In the genomic region with DNA sequence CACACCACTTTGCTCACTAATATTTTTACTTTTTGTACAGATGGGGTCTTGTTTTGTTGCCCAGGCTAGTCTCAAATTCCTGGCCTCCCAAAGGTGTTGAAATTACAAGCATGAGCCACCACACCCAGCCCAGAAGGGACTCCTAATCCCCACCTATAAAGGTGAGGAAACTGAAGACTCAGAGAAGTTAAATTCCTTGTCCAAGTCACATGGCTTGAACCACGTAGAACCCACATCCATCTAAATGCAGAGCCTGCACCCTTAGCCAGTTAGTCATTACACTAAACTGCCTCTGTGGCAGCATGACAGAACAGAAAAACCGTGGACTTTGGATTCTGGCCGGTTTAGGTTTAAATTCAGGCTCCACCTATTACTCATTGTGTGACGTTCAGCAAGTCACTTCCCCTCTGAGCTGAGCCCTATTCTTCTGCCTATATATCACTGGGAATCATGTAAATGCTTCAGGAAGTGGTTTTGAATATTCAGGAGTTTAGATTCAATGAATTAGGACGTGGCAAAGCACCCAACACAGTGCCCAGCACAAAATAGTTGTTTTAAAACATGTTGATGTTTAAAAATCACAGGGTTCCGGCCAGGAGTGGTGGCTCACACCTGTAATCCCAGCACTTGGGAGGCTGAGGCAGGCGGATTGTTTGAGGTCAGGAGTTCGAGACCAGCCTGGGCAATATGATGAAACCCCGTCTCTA, we compare ENCODE assay signal across 1 cellular context.
TF ChIP-seq lines count a peak whose summit lies in the region.

No MANE protein-coding gene starts in this region.

TF ChIP-seq in HepG2, 621 proteins besides CTCF, POLR2A, EP300 and RAD21 (continued from another document):
- TF ChIP-seq, protein P1, sequence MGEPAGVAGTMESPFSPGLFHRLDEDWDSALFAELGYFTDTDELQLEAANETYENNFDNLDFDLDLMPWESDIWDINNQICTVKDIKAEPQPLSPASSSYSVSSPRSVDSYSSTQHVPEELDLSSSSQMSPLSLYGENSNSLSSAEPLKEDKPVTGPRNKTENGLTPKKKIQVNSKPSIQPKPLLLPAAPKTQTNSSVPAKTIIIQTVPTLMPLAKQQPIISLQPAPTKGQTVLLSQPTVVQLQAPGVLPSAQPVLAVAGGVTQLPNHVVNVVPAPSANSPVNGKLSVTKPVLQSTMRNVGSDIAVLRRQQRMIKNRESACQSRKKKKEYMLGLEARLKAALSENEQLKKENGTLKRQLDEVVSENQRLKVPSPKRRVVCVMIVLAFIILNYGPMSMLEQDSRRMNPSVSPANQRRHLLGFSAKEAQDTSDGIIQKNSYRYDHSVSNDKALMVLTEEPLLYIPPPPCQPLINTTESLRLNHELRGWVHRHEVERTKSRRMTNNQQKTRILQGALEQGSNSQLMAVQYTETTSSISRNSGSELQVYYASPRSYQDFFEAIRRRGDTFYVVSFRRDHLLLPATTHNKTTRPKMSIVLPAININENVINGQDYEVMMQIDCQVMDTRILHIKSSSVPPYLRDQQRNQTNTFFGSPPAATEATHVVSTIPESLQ (CRISPR knock-in tag; conservative IDR thresholded peaks at IDR 0.05) = no peak
- TF ChIP-seq SMYD3 (CRISPR knock-in tag; IDR thresholded peaks at IDR 0.05) = peak; percentile 55; the same call in 1 of the 2 replicates
- TF ChIP-seq TCF7 (IDR thresholded peaks at IDR 0.05; ENCODE audit: low read depth) = no peak
- no peak for TF ChIP-seq GLMP (CRISPR knock-in tag; IDR thresholded peaks at IDR 0.05; ENCODE audit: borderline replicate concordance)
- TF ChIP-seq DMAP1 (CRISPR knock-in tag; IDR thresholded peaks at IDR 0.05) = peak; percentile 86
- TF ChIP-seq, protein P2, sequence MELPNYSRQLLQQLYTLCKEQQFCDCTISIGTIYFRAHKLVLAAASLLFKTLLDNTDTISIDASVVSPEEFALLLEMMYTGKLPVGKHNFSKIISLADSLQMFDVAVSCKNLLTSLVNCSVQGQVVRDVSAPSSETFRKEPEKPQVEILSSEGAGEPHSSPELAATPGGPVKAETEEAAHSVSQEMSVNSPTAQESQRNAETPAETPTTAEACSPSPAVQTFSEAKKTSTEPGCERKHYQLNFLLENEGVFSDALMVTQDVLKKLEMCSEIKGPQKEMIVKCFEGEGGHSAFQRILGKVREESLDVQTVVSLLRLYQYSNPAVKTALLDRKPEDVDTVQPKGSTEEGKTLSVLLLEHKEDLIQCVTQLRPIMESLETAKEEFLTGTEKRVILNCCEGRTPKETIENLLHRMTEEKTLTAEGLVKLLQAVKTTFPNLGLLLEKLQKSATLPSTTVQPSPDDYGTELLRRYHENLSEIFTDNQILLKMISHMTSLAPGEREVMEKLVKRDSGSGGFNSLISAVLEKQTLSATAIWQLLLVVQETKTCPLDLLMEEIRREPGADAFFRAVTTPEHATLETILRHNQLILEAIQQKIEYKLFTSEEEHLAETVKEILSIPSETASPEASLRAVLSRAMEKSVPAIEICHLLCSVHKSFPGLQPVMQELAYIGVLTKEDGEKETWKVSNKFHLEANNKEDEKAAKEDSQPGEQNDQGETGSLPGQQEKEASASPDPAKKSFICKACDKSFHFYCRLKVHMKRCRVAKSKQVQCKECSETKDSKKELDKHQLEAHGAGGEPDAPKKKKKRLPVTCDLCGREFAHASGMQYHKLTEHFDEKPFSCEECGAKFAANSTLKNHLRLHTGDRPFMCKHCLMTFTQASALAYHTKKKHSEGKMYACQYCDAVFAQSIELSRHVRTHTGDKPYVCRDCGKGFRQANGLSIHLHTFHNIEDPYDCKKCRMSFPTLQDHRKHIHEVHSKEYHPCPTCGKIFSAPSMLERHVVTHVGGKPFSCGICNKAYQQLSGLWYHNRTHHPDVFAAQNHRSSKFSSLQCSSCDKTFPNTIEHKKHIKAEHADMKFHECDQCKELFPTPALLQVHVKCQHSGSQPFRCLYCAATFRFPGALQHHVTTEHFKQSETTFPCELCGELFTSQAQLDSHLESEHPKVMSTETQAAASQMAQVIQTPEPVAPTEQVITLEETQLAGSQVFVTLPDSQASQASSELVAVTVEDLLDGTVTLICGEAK (IDR thresholded peaks at IDR 0.05) = no peak
- TF ChIP-seq, protein P2 (CRISPR knock-in tag; IDR thresholded peaks at IDR 0.05) = no peak
- TF ChIP-seq SCMH1 (CRISPR knock-in tag; IDR thresholded peaks at IDR 0.05; ENCODE audit: borderline replicate concordance) = no peak
- TF ChIP-seq CENPX (CRISPR knock-in tag; IDR thresholded peaks at IDR 0.05) = no peak
- no peak for TF ChIP-seq MED13 (CRISPR knock-in tag; IDR thresholded peaks at IDR 0.05)
- TF ChIP-seq ZNF670 (CRISPR knock-in tag; IDR thresholded peaks at IDR 0.05; ENCODE audit: borderline replicate concordance) = no peak
- 0 out of 2 replicates have a peak, but pooled peaks have one; percentile 47 for TF ChIP-seq ARNT2 (CRISPR knock-in tag; IDR thresholded peaks at IDR 0.05; ENCODE audit: low read depth)
- TF ChIP-seq ZNF629 (CRISPR knock-in tag; conservative IDR thresholded peaks at IDR 0.05) = 0 out of 2 replicates have a peak, but pooled peaks have one; percentile 18
- no peak for TF ChIP-seq ATF7-NPFF (CRISPR knock-in tag; IDR thresholded peaks at IDR 0.05; ENCODE audit: low read depth)
- no peak for TF ChIP-seq THYN1 (CRISPR knock-in tag; IDR thresholded peaks at IDR 0.05; ENCODE audit: borderline replicate concordance, low read depth)
- TF ChIP-seq ZNF24 (IDR thresholded peaks at IDR 0.05) = no peak
- TF ChIP-seq FLYWCH1 (CRISPR knock-in tag; IDR thresholded peaks at IDR 0.05) = no peak
- TF ChIP-seq CBX2 (IDR thresholded peaks at IDR 0.05; ENCODE audit: low read depth, low read length) = no peak
- TF ChIP-seq CBX2 (CRISPR knock-in tag; IDR thresholded peaks at IDR 0.05; ENCODE audit: low read depth) = no peak
- TF ChIP-seq ZNF550 (CRISPR knock-in tag; IDR thresholded peaks at IDR 0.05; ENCODE audit: borderline replicate concordance) = no peak
- TF ChIP-seq, protein P3, sequence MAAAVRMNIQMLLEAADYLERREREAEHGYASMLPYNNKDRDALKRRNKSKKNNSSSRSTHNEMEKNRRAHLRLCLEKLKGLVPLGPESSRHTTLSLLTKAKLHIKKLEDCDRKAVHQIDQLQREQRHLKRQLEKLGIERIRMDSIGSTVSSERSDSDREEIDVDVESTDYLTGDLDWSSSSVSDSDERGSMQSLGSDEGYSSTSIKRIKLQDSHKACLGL (CRISPR knock-in tag; IDR thresholded peaks at IDR 0.05) = no peak
- TF ChIP-seq ZNF33B (CRISPR knock-in tag; IDR thresholded peaks at IDR 0.05) = no peak
